In genomic region chr5:159353661-159354252, GRCh38 we compare ENCODE assay signal across 1 cellular context.
TF ChIP-seq lines count a peak whose summit lies in the region.

No MANE protein-coding gene starts in this region.

TF ChIP-seq in HepG2, 621 proteins besides CTCF, POLR2A, EP300 and RAD21 (continued from another document):
- no peak for TF ChIP-seq ZNF33B (CRISPR knock-in tag; IDR thresholded peaks at IDR 0.05)
- TF ChIP-seq MAFF (IDR thresholded peaks at IDR 0.05; ENCODE audit: low read depth, low read length), result peak; percentile 15; the same call in 1 of the 2 replicates
